9 cellular contexts compared by ENCODE assay signal in genomic region chr15:48336940-48337339, GRCh38. TPM values are rescaled to one million over a fixed set of nuclear protein-coding genes. Genes with fewer than 3 reads are reported as not detected.
DNase-seq lines count a peak whose midpoint lies in the region; ATAC-seq, FAIRE-seq and TF ChIP-seq lines count a peak whose summit lies in the region.
"Had no signal": no experiment of that assay in that cellular context is flagged by ENCODE, and none has a peak within 500 bp of the region (broad histone marks: within the 10 kb centered on the region; RNA-seq: fewer than 3 reads in every experiment).

No MANE protein-coding gene starts in this region.

- peak; percentile 62 for ATAC-seq in K562
- no peak for ATAC-seq in HG02763 (IDR thresholded peaks at IDR 0.05; ENCODE audit: unreplicated experiment)
- ATAC-seq in GM18519 (IDR thresholded peaks at IDR 0.05; ENCODE audit: low FRiP score, unreplicated experiment): no peak

- H3K9ac ChIP-seq in K562 (ENCODE audit: insufficient read depth in 1 of 2, low read depth in 2 of 2, low read length in 2 of 2): no peak overlapping the region

- H3K4me1 ChIP-seq in K562 (replicated peaks in 1 of 2; ENCODE audit: control insufficient read depth in 2 of 2, insufficient read depth in 2 of 2, low read length in 2 of 2) (peaks cover 0 to 4% of the 10 kb centered on the region in 2 experiments; a peak in 3 of 5 replicates), osteoblast (ENCODE audit: insufficient read depth, low read length) (peaks cover 7% of the 10 kb centered on the region)

- TF ChIP-seq POLR2A in K562 (conservative IDR thresholded peaks at IDR 0.05): no peak

- peak; percentile 10 for DNase-seq in activated CD4-positive, alpha-beta T cell treated with anti-CD3 and anti-CD28 coated beads for 48 hours
- DNase-seq in activated CD4-positive, alpha-beta T cell treated with anti-CD3 and anti-CD28 coated beads, Interleukin-2, amount 50 U/mL, for 48 hours: no peak
- DNase-seq in HTR-8/SVneo (ENCODE audit: insufficient read length, low spot score) (peak; percentile 20), K562 (ENCODE audit: extremely low read depth in 1 of 4, low spot score in 3 of 4) (peak; percentile 39 to 51 (median 41)), osteoblast (ENCODE audit: insufficient read length, low spot score, missing footprints) (no peak), HCEC 1CT (no peak)
- DNase-seq: mammary epithelial cell had no signal

- H2AFZ ChIP-seq in K562 (ENCODE audit: low read depth, low read length) (no peak overlapping the region), osteoblast (ENCODE audit: low read length) (no peak overlapping the region)

- FAIRE-seq in HTR-8/SVneo (lab: Jason Lieb, UNC): peak; percentile 59
- FAIRE-seq in K562 (lab: Jason Lieb, UNC): peak; percentile 48

- TF ChIP-seq CTCF in K562 (IDR thresholded peaks at IDR 0.05 in 2 of 3, conservative IDR thresholded peaks at IDR 0.05 in 1 of 3; ENCODE audit: insufficient read depth in 2 of 3, low read depth in 1 of 3, low read length in 3 of 3): peak; percentile 58 to 62 (median 62)
- peak; percentile 33 for TF ChIP-seq CTCF in osteoblast (IDR thresholded peaks at IDR 0.05; ENCODE audit: extremely low read depth, low read depth, low read length)

- H3K79me2 ChIP-seq in K562 (ENCODE audit: control insufficient read depth, insufficient read depth, low read length) (peaks cover 63% of the 10 kb centered on the region), osteoblast (ENCODE audit: insufficient read depth, low read length) (peaks cover 9% of the 10 kb centered on the region)

- H3K27ac ChIP-seq in K562 (ENCODE audit: extremely low read depth, low read depth, low read length) (no peak overlapping the region), osteoblast (ENCODE audit: low read depth, low read length) (no peak overlapping the region)

- H3K9me1 ChIP-seq in K562 (ENCODE audit: control insufficient read depth, insufficient read depth, low read length): no peaks in the 10 kb centered on the region

- H3K4me2 ChIP-seq in K562 (ENCODE audit: insufficient read depth, low read length): no peak overlapping the region
- no peak overlapping the region for H3K4me2 ChIP-seq in osteoblast (ENCODE audit: insufficient read depth, low read length)

- peak; percentile 29 to 42; a peak in 3 of 4 replicates for TF ChIP-seq RAD21 in K562 (CRISPR knock-in tag; conservative IDR thresholded peaks at IDR 0.05 in 1 of 2, IDR thresholded peaks at IDR 0.05 in 1 of 2)

- intact Hi-C loops in K562 (cut with micrococcal nuclease): no loop called here

- no peak for TF ChIP-seq EP300 in K562 (IDR thresholded peaks at IDR 0.05; ENCODE audit: low read length)

- H3K9me3 ChIP-seq in K562 (replicated peaks; ENCODE audit: control insufficient read depth, insufficient read depth, low read depth, low read length) (no peaks in the 10 kb centered on the region), osteoblast (ENCODE audit: low read depth, low read length) (no peaks in the 10 kb centered on the region)

- POLR2A ChIA-PET in K562 (lab: Yijun Ruan, JAX): interaction anchor here (0.6 kb wide), 2 partner anchors 17 to 1141 kb away, joined by 3 read pairs; no protein-coding TSS in a partner anchor

- no TSS peak for BruUV-seq in K562 (replicated peaks; lab: Mats Ljungman, UMichigan)

- CTCF ChIA-PET in K562 (lab: Yijun Ruan, JAX; ENCODE audit: low intra/inter-chr PET ratio): interaction anchor here (0.8 kb wide), 1 partner anchor 1808 kb away, joined by 3 read pairs; no protein-coding TSS in a partner anchor

- no peaks in the 10 kb centered on the region for H4K20me1 ChIP-seq in K562 (replicated peaks; ENCODE audit: control insufficient read depth, insufficient read depth, low read length)
- H4K20me1 ChIP-seq in osteoblast (ENCODE audit: insufficient read depth, low read length): peaks cover 7% of the 10 kb centered on the region

- H3K36me3 ChIP-seq in K562 (ENCODE audit: control insufficient read depth, insufficient read depth, low read length): peaks cover 88% of the 10 kb centered on the region
- peaks cover 25% of the 10 kb centered on the region for H3K36me3 ChIP-seq in osteoblast (ENCODE audit: insufficient read depth, low read length)

- H3K27me3 ChIP-seq in K562 (ENCODE audit: control insufficient read depth in 2 of 2, insufficient read depth in 2 of 2, low read length in 2 of 2) (no peaks in the 10 kb centered on the region), osteoblast (ENCODE audit: insufficient read depth, low read length) (no peaks in the 10 kb centered on the region)

- H3K4me3 ChIP-seq in K562 (no peak overlapping the region), osteoblast (ENCODE audit: insufficient read depth, low read length) (no peak overlapping the region)

- WGBS in K562 (ENCODE audit: insufficient coverage, low coverage, missing lambda C conversion rate): 94% methylated on average over 2 of the region's 2 CpGs

- in situ Hi-C loops in K562 (cut with MboI): no loop called here

TF ChIP-seq in K562, 482 proteins besides CTCF, POLR2A, EP300 and RAD21:
- TF ChIP-seq STAG1 (CRISPR knock-in tag; IDR thresholded peaks at IDR 0.05; ENCODE audit: borderline replicate concordance) (peak; percentile 48; the same call in 1 of the 2 replicates), ZBTB34 (CRISPR knock-in tag; IDR thresholded peaks at IDR 0.05) (no peak)

RNA-seq across cellular contexts. Expression of gene DUT, which starts 5.7 kb away (rescaled TPM):
- total RNA-seq in K562 (2011; cell fraction: chromatin; rRNA removed; ENCODE audit: low replicate concordance): 37.5 and 40.5 TPM in 2 replicates
- 17.5 and 34.1 TPM in 2 replicates for total RNA-seq in K562 (2011; cell fraction: nucleolus; rRNA removed)
- total RNA-seq in K562 (2011; cell fraction: nucleoplasm; rRNA removed): 25.6 and 36.2 TPM in 2 replicates
- total RNA-seq in K562 (2014; rRNA removed): 93.1 and 104 TPM in 2 replicates
- 96.7 and 126 TPM in 2 replicates for total RNA-seq in K562 (2014; rRNA removed; fragmentation: Illumina TruSeq; extraction: Trizol)
- 76.0 and 81.4 TPM in 2 replicates for total RNA-seq in K562 (2015; rRNA removed; fragmentation: Illumina TruSeq; extraction: Trizol)
- total RNA-seq in K562 (2021): 235 TPM in 2 replicates
- 73.2 and 94.9 TPM in 2 replicates for polyA plus RNA-seq in K562 (2011; rRNA removed)
- 59.1 and 96.2 TPM in 2 replicates for polyA plus RNA-seq in K562 (2011; cell fraction: cytosol; rRNA removed)
- 77.0 and 84.4 TPM in 2 replicates for polyA plus RNA-seq in K562 (2011; cell fraction: nucleus; rRNA removed)
- polyA plus RNA-seq in K562 (2012): 132 and 177 TPM in 2 replicates
- polyA plus RNA-seq in K562 (2014; fragmentation: Illumina TruSeq; extraction: Trizol): 111 and 112 TPM in 2 replicates
- polyA plus RNA-seq in K562 (2014; fragmentation: Nextera tagmentation; extraction: Ambion mirVana): 10 to 100 TPM; 13.9 to 16.7 TPM
- polyA plus RNA-seq in K562 (2014; rRNA removed): 124 and 139 TPM in 2 replicates
- 37.0 and 42.3 TPM in 2 replicates for polyA minus RNA-seq in K562 (2011; rRNA and poly(A)+ RNA removed)
- polyA minus RNA-seq in K562 (2011; cell fraction: cytosol; rRNA and poly(A)+ RNA removed): 53.9 and 58.8 TPM in 2 replicates
- 30.0 and 41.5 TPM in 2 replicates for polyA minus RNA-seq in K562 (2011; cell fraction: nucleus; rRNA and poly(A)+ RNA removed)
- 43.6 and 49.2 TPM in 2 replicates for total RNA-seq in osteoblast

Comparison
In these comparisons a context has a peak if more than half of its experiments do, and no peak if none do; other contexts are left out.
1. DNase-seq: peak in activated CD4-positive, alpha-beta T cell treated with anti-CD3 and anti-CD28 coated beads for 48 hours (single experiment), HTR-8/SVneo (single experiment) and K562 (4 of 4); none in activated CD4-positive, alpha-beta T cell treated with anti-CD3 and anti-CD28 coated beads, Interleukin-2, amount 50 U/mL, for 48 hours (0 of 2), osteoblast (single experiment) and HCEC 1CT (single experiment).